In the genomic region with DNA sequence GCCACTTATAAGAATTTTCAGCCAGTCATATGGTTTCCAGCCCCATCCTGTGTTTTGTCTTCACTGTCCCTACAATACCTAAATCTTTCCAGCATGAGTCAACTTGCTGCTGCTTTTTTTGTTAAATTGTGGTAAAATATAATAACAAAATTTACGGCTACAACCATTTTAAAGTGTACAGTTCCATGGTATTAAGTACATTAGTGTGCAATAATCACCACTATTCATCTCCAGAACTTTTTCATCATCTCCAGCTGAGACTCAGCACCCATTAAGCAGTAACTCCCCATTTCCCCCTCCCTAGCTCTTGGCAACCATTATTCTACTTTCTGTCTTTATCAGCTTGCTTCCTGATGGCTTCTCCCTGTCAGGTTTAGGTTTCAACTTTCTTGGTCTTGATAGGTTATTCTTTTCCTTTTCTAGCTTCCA, we compare ENCODE assay signal across 16 cellular contexts. TPM values are rescaled to one million over a fixed set of nuclear protein-coding genes. Genes with fewer than 3 reads are reported as not detected.
DNase-seq lines count a peak whose midpoint lies in the region; ATAC-seq and TF ChIP-seq lines count a peak whose summit lies in the region.
"Had no signal": no experiment of that assay in that cellular context is flagged by ENCODE, and none has a peak within 500 bp of the region (broad histone marks: within the 10 kb centered on the region; RNA-seq: fewer than 3 reads in every experiment).

No MANE protein-coding gene starts in this region.

- no peaks in the 10 kb centered on the region for H3K9me2 ChIP-seq in GM23248 (ENCODE audit: insufficient read depth)

- H3K36me3 ChIP-seq in ACC112 (ENCODE audit: insufficient read depth, low read length) (no peaks in the 10 kb centered on the region), GM23248 (ENCODE audit: low read depth) (no peaks in the 10 kb centered on the region)
- H3K36me3 ChIP-seq: gastroesophageal sphincter, thyroid gland had no signal

- peaks cover 7% of the 10 kb centered on the region; the same call in 1 of the 2 replicates for H3F3A ChIP-seq in GM23248 (ENCODE audit: insufficient read depth)

- ATAC-seq in WTC11, result peak; percentile 38; the same call in 1 of the 2 replicates
- ATAC-seq in activated CD4-positive, CD25-positive, alpha-beta regulatory T cell treated with anti-CD3 and anti-CD28 coated beads, Interleukin-2, amount 50 U/mL, for 24 hours, result no peak
- ATAC-seq in HG03460 (IDR thresholded peaks at IDR 0.05; ENCODE audit: unreplicated experiment), result no peak
- ATAC-seq: gastroesophageal sphincter had no signal

- H3K4me3 ChIP-seq in ACC112 (ENCODE audit: low read depth, low read length) (peak overlapping the region; percentile 39), GM23248 (0 out of 2 replicates have a peak overlapping the region, but pooled peaks have one; percentile 4)
- H3K4me3 ChIP-seq: gastroesophageal sphincter, thyroid gland had no signal

- no peaks in the 10 kb centered on the region for H3K27me3 Mint-ChIP-seq in WTC11 (ENCODE audit: low read depth)
- peaks cover 1% of the 10 kb centered on the region for H3K27me3 Mint-ChIP-seq in glutamatergic neuron (ENCODE audit: unreplicated experiment)

- CTCF ChIA-PET in WTC11 (lab: Charles Lee), result interaction anchor here (0.7 kb wide), 1 partner anchor 62 kb away, joined by 3 read pairs; no protein-coding TSS in a partner anchor

- POLR2A ChIA-PET in WTC11 (lab: Charles Lee), result interaction anchor here (0.7 kb wide), 1 partner anchor 34 kb away, joined by 3 read pairs; no protein-coding TSS in a partner anchor

- peaks cover 52% of the 10 kb centered on the region for H3K4me1 Mint-ChIP-seq in WTC11
- H3K4me1 Mint-ChIP-seq in glutamatergic neuron (ENCODE audit: low read depth, unreplicated experiment), result peaks cover 43% of the 10 kb centered on the region

- H3K4me3 Mint-ChIP-seq in WTC11 (no peak overlapping the region), glutamatergic neuron (ENCODE audit: unreplicated experiment) (peak overlapping the region; percentile 50)

- H3K36me3 Mint-ChIP-seq in WTC11 (no peaks in the 10 kb centered on the region), glutamatergic neuron (ENCODE audit: unreplicated experiment) (no peaks in the 10 kb centered on the region)

- H3K4me2 ChIP-seq in GM23248 (ENCODE audit: unreplicated experiment), result peak overlapping the region; percentile 55

- H2AFZ ChIP-seq in ACC112 (ENCODE audit: low read length, unreplicated experiment), result no peak overlapping the region
- H2AFZ ChIP-seq in GM23248, result no peak overlapping the region

- no peak for TF ChIP-seq CTCF in WTC11 (IDR thresholded peaks at IDR 0.05)
- TF ChIP-seq CTCF in glutamatergic neuron (IDR thresholded peaks at IDR 0.05; ENCODE audit: partially characterized antibody, unreplicated experiment), result no peak

- 0 out of 2 replicates have a peak, but pooled peaks cover 11% of the 10 kb centered on the region for H4K20me1 ChIP-seq in GM23248 (ENCODE audit: insufficient read depth)

- DNase-seq in GM23248 (peak; percentile 64), WTC11 (ENCODE audit: low spot score) (no peak), glutamatergic neuron (no peak), NCI-H526 (lab: John Stamatoyannopoulos, UW) (no peak), CD1c-positive myeloid dendritic cell (ENCODE audit: extremely low spot score) (no peak)
- DNase-seq: activated CD4-positive, alpha-beta T cell treated with anti-CD3 and anti-CD28 coated beads, Interleukin-2, amount 50 U/mL, for 4 hours; amygdala; GDM1; NCI-H187 treated with DMSO at 0.1 percent for 48 hours; posterior cingulate gyrus; thyroid gland had no signal

- no peaks in the 10 kb centered on the region for H3K9me3 Mint-ChIP-seq in WTC11
- H3K9me3 Mint-ChIP-seq in glutamatergic neuron (ENCODE audit: unreplicated experiment), result peaks cover 7% of the 10 kb centered on the region

- no peaks in the 10 kb centered on the region for H3K9me3 ChIP-seq in GM23248 (ENCODE audit: low read depth)
- H3K9me3 ChIP-seq: gastroesophageal sphincter, thyroid gland had no signal

- in situ Hi-C loops in GM23248 (cut with MboI), result no loop called here

- WGBS in GM23248 (ENCODE audit: low coverage in 1 of 2, low lambda C conversion rate in 2 of 2, missing lambda C conversion rate in 2 of 2), 2 experiments, result 29 to 32% methylated on average over 1 of the region's 1 CpG

- peaks cover 76% of the 10 kb centered on the region for H3K79me2 ChIP-seq in ACC112 (ENCODE audit: control insufficient read depth, insufficient read depth, low read length, unreplicated experiment)
- peaks cover 100% of the 10 kb centered on the region for H3K79me2 ChIP-seq in GM23248 (ENCODE audit: insufficient read depth)

- H3K27ac Mint-ChIP-seq in WTC11, result peak overlapping the region; percentile 54; the same call in 1 of the 2 replicates
- peak overlapping the region; percentile 89 for H3K27ac Mint-ChIP-seq in glutamatergic neuron (ENCODE audit: unreplicated experiment)

- H3K27me3 ChIP-seq in ACC112 (ENCODE audit: insufficient read depth, low read length) (no peaks in the 10 kb centered on the region), GM23248 (replicated peaks; ENCODE audit: insufficient read depth) (no peaks in the 10 kb centered on the region)
- H3K27me3 ChIP-seq: gastroesophageal sphincter, thyroid gland had no signal

- peak overlapping the region; percentile 42 for H3K27ac ChIP-seq in ACC112 (ENCODE audit: low read depth, low read length)
- H3K27ac ChIP-seq in GM23248, result peak overlapping the region; percentile 17
- H3K27ac ChIP-seq: C4-2B, gastroesophageal sphincter, thyroid gland had no signal

- H3K4me1 ChIP-seq in ACC112 (ENCODE audit: control insufficient read depth, insufficient read depth, low read length, unreplicated experiment) (peaks cover 45% of the 10 kb centered on the region), GM23248 (ENCODE audit: insufficient read depth) (peaks cover 71% of the 10 kb centered on the region)

- no peak overlapping the region for H3K9ac ChIP-seq in GM23248

TF ChIP-seq in WTC11, 78 proteins besides CTCF, POLR2A, EP300 and RAD21 (continues in another document):
- TF ChIP-seq NR3C1 (CRISPR knock-in tag; conservative IDR thresholded peaks at IDR 0.05; ENCODE audit: low read depth) (no peak), NFATC4 (CRISPR knock-in tag; IDR thresholded peaks at IDR 0.05) (no peak), FOXK1 (CRISPR knock-in tag; IDR thresholded peaks at IDR 0.05) (no peak), ZNF396 (CRISPR knock-in tag; IDR thresholded peaks at IDR 0.05; ENCODE audit: borderline replicate concordance) (no peak)
- TF ChIP-seq, protein P1, sequence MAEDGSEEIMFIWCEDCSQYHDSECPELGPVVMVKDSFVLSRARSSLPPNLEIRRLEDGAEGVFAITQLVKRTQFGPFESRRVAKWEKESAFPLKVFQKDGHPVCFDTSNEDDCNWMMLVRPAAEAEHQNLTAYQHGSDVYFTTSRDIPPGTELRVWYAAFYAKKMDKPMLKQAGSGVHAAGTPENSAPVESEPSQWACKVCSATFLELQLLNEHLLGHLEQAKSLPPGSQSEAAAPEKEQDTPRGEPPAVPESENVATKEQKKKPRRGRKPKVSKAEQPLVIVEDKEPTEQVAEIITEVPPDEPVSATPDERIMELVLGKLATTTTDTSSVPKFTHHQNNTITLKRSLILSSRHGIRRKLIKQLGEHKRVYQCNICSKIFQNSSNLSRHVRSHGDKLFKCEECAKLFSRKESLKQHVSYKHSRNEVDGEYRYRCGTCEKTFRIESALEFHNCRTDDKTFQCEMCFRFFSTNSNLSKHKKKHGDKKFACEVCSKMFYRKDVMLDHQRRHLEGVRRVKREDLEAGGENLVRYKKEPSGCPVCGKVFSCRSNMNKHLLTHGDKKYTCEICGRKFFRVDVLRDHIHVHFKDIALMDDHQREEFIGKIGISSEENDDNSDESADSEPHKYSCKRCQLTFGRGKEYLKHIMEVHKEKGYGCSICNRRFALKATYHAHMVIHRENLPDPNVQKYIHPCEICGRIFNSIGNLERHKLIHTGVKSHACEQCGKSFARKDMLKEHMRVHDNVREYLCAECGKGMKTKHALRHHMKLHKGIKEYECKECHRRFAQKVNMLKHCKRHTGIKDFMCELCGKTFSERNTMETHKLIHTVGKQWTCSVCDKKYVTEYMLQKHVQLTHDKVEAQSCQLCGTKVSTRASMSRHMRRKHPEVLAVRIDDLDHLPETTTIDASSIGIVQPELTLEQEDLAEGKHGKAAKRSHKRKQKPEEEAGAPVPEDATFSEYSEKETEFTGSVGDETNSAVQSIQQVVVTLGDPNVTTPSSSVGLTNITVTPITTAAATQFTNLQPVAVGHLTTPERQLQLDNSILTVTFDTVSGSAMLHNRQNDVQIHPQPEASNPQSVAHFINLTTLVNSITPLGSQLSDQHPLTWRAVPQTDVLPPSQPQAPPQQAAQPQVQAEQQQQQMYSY (CRISPR knock-in tag; IDR thresholded peaks at IDR 0.05), result no peak
- TF ChIP-seq, protein P2, sequence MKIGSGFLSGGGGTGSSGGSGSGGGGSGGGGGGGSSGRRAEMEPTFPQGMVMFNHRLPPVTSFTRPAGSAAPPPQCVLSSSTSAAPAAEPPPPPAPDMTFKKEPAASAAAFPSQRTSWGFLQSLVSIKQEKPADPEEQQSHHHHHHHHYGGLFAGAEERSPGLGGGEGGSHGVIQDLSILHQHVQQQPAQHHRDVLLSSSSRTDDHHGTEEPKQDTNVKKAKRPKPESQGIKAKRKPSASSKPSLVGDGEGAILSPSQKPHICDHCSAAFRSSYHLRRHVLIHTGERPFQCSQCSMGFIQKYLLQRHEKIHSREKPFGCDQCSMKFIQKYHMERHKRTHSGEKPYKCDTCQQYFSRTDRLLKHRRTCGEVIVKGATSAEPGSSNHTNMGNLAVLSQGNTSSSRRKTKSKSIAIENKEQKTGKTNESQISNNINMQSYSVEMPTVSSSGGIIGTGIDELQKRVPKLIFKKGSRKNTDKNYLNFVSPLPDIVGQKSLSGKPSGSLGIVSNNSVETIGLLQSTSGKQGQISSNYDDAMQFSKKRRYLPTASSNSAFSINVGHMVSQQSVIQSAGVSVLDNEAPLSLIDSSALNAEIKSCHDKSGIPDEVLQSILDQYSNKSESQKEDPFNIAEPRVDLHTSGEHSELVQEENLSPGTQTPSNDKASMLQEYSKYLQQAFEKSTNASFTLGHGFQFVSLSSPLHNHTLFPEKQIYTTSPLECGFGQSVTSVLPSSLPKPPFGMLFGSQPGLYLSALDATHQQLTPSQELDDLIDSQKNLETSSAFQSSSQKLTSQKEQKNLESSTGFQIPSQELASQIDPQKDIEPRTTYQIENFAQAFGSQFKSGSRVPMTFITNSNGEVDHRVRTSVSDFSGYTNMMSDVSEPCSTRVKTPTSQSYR (CRISPR knock-in tag; IDR thresholded peaks at IDR 0.05), result no peak
- TF ChIP-seq, protein P3, sequence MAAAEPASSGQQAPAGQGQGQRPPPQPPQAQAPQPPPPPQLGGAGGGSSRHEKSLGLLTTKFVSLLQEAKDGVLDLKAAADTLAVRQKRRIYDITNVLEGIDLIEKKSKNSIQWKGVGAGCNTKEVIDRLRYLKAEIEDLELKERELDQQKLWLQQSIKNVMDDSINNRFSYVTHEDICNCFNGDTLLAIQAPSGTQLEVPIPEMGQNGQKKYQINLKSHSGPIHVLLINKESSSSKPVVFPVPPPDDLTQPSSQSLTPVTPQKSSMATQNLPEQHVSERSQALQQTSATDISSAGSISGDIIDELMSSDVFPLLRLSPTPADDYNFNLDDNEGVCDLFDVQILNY (CRISPR knock-in tag; IDR thresholded peaks at IDR 0.05), result no peak

RNA-seq across cellular contexts. Expression of a gene that starts 39.1 kb away (rescaled TPM):
- 41.2 and 79.5 TPM in 2 replicates for total RNA-seq in GM23248 (2014; rRNA removed; shearing (Covaris generic))
- 21.7 and 25.5 TPM in 2 replicates for polyA plus RNA-seq in GM23248 (2016; fragmentation: Nextera tagmentation; extraction: Ambion mirVana)
- total RNA-seq in WTC11 (2021) (23.7 to 26.7 TPM (median 26.1 TPM) in 3 replicates), glutamatergic neuron (ENCODE audit: unreplicated experiment) (26.7 TPM)
